Comparison of ENCODE assay signal across 8 cellular contexts in the genomic region with DNA sequence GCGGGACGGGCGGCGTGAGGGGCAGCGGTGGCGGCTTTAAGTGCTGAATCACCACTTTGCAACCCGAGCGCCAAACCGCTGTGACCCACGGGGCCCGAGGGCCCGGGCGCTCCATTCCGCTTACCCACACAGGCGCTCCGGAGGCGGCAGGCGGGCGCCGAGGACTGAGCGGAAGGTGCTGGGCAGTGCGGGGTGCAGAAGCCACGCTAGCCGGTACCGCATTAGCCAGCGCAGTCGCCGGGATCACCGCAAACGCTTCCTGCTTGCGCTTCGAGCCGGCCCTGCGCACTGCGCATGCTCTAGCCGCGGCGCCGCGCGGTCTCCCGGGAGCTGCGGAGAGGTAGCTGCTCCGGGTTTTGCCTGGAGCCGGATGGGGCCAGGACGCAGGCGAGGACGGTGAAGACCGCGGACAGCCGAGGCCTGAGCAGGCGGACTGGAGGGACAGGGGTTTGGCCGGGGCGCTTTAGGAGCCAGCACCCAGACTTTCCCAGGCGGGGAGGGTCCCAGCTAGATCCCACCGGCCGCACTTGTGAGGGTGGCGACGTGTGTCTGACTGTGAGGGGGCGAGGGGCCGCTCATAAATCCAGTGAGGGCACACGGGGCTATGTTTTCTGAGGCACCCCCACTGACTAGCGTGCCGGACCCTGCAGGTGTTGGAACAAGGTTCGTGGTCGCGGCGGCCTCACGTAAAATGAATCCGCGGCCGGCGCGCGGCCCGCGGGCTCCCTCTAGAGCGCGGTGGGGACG. TPM values are rescaled to one million over a fixed set of nuclear protein-coding genes. Genes with fewer than 3 reads are reported as not detected.
DNase-seq lines count a peak whose midpoint lies in the region; ATAC-seq and TF ChIP-seq lines count a peak whose summit lies in the region.

A gene (minus strand): TSS at position 296 of the 747 bp plus-strand sequence. CDS start 74 bp downstream, at position 222.

- peak; percentile 66 for DNase-seq in AG04450 (ENCODE audit: low read depth, low spot score)
- peak; percentile 88 for DNase-seq in NCI-H2227 (lab: John Stamatoyannopoulos, UW; ENCODE audit: unreplicated experiment)
- DNase-seq in activated CD4-positive, CD25-positive, alpha-beta regulatory T cell treated with anti-CD3 and anti-CD28 coated beads, Interleukin-2, amount 50 U/mL, for 72 hours, result peak; percentile 86
- peak; percentile 17 to 39 for DNase-seq in cerebellar nuclear complex (lab: John Stamatoyannopoulos, UW)
- DNase-seq in kidney glomerular epithelial cell (lab: John Stamatoyannopoulos, UW), result peak; percentile 70
- DNase-seq in stimulated activated CD4-positive, alpha-beta T cell treated with anti-CD3 and anti-CD28 coated beads, Interleukin-1b, Interleukin-23, amount 100 ng/mL, for 1 hour (ENCODE audit: low read depth in 2 of 2), result peak; percentile 46 to 53

- peak within 1 kb of the TSS; percentile 90 for H3K4me3 ChIP-seq in AG04450 (ENCODE audit: low read depth, low read length)

- H3K9me3 ChIP-seq in AG04450 (ENCODE audit: control insufficient read depth, insufficient read depth, low read length), result no peaks in the 10 kb centered on the region

- POLR2A ChIA-PET in AG04450 (lab: Yijun Ruan, JAX), result interaction anchor here (0.6 to 1.6 kb wide), 6 partner anchors 17 to 248 kb away, joined by 3 to 11 read pairs (median 4); no protein-coding TSS in a partner anchor

- ATAC-seq in GM18520 (IDR thresholded peaks at IDR 0.05; ENCODE audit: unreplicated experiment) (peak; percentile 52), HG03064 (IDR thresholded peaks at IDR 0.05; ENCODE audit: low read depth, unreplicated experiment) (peak; percentile 70)

- H3K27ac ChIP-seq in AG04450 (ENCODE audit: low read depth, low read length), result peak within 1 kb of the TSS; percentile 98

- no peaks in the 10 kb centered on the region for H3K27me3 ChIP-seq in AG04450 (ENCODE audit: control insufficient read depth, insufficient read depth, low read length)

- CTCF ChIA-PET in AG04450 (lab: Charles Lee), result interaction anchor here (0.6 to 5.3 kb wide), 28 partner anchors 10 to 485 kb away, joined by 3 to 78 read pairs (median 4); no protein-coding TSS in a partner anchor

- TF ChIP-seq CTCF in AG04450 (IDR thresholded peaks at IDR 0.05; ENCODE audit: low read depth, low read length), result peak; percentile 81

RNA-seq across cellular contexts. Expression of the gene that starts here (rescaled TPM):
- 31.2 and 39.0 TPM in 2 replicates for polyA plus RNA-seq in AG04450 (2011; rRNA removed)
- polyA minus RNA-seq in AG04450 (2011; rRNA and poly(A)+ RNA removed), result 35.4 and 50.4 TPM in 2 replicates

Comparison
In these comparisons a context has a peak if more than half of its experiments do, and no peak if none do; other contexts are left out.
1. Peak in every context shown above with its lines: DNase-seq, ATAC-seq, H3K4me3 ChIP-seq and H3K27ac ChIP-seq.
2. DNase-seq: peak in every context shown above with its lines; median percentile 88 in NCI-H2227; 86 in activated CD4-positive, CD25-positive, alpha-beta regulatory T cell treated with anti-CD3 and anti-CD28 coated beads, Interleukin-2, amount 50 U/mL, for 72 hours; 70 in kidney glomerular epithelial cell; 66 in AG04450; 50 in stimulated activated CD4-positive, alpha-beta T cell treated with anti-CD3 and anti-CD28 coated beads, Interleukin-1b, Interleukin-23, amount 100 ng/mL, for 1 hour; 28 in cerebellar nuclear complex.